8 cellular contexts compared by ENCODE assay signal in the genomic region with DNA sequence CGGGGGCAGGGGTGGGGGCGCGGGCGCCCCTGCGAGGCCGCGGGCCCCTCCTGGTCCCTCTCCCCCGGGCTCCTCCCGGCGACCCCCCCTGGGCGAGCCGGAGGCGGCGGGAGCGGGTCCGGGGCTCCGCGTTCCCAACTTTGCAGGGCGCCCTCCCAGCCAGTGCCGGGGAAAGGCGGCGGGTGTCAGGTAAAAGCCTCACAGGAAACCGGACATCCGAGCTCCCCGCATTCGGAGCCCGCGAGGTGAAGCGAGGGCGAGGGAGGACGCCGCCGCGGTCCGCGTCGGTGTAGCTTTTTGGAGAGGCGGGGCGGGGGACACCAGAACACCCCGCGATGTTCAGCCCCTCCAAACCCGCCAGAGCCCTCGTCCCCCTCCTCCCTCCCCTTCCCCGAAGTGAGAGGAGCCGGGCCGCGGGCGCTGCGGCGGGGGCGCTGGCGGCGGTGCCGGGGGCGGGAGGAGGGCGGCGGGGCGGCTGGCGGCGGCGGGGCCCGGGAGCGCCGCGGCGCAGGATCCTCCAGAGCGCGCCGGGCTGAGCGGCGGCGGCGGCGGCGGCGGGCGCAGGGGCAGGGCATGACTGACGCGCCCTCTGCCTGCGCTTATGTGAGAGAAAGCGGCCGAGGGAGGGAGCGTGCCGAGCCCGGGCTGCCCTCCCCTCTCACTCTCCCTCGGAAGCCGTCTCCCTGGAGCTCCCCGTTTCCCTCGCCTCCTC. TPM values are rescaled to one million over a fixed set of nuclear protein-coding genes. Genes with fewer than 3 reads are reported as not detected.
DNase-seq lines count a peak whose midpoint lies in the region; ATAC-seq and TF ChIP-seq lines count a peak whose summit lies in the region.

A gene with protein sequence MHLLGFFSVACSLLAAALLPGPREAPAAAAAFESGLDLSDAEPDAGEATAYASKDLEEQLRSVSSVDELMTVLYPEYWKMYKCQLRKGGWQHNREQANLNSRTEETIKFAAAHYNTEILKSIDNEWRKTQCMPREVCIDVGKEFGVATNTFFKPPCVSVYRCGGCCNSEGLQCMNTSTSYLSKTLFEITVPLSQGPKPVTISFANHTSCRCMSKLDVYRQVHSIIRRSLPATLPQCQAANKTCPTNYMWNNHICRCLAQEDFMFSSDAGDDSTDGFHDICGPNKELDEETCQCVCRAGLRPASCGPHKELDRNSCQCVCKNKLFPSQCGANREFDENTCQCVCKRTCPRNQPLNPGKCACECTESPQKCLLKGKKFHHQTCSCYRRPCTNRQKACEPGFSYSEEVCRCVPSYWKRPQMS (minus strand): TSS at position 575 of the 712 bp plus-strand sequence. CDS start 611 bp downstream, outside the sequence.

- no peak for TF ChIP-seq CTCF in CD14-positive monocyte (IDR thresholded peaks at IDR 0.05)

- peaks cover 0 to 6% (median 0%) of the 10 kb centered on the region in 7 donors for H3K9me3 Mint-ChIP-seq in CD14-positive monocyte
- no peaks in the 10 kb centered on the region for H3K9me3 Mint-ChIP-seq in dendritic cell treated with granulocyte-macrophage colony-stimulating factor and Interleukin-4, amounts not matched to agents 40 ng/mL and 50 ng/mL, for 4 days
- H3K9me3 Mint-ChIP-seq in stimulated activated naive CD8-positive, alpha-beta T cell treated with anti-CD3 and anti-CD28 coated beads, Interleukin-15, Interleukin-2, amounts not matched to agents 100 ng/mL and 50 ng/mL, for 24 hours: peaks cover 3% of the 10 kb centered on the region

- intact Hi-C loops in CD14-positive monocyte (cut with micrococcal nuclease): no loop called here
- intact Hi-C loops in dendritic cell treated with granulocyte-macrophage colony-stimulating factor and Interleukin-4, amounts not matched to agents 40 ng/mL and 50 ng/mL, for 4 days (cut with micrococcal nuclease): loop anchor here (10.0 kb wide), 1 partner anchor 252 kb away; no protein-coding TSS in a partner anchor

- DNase-seq in CD14-positive monocyte (ENCODE audit: low spot score) (no peak), SJSA1 (ENCODE audit: low read depth in 1 of 2, low spot score in 2 of 2) (peak; percentile 61 to 79), left lobe of liver (ENCODE audit: low spot score) (peak; percentile 47), NCI-H2029 (lab: John Stamatoyannopoulos, UW) (no peak)

- peak within 1 kb of the TSS; percentile 56 for H3K4me3 ChIP-seq in SJSA1

- peak within 1 kb of the TSS; percentile 56 to 85 for H3K4me3 Mint-ChIP-seq in CD14-positive monocyte
- H3K4me3 Mint-ChIP-seq in dendritic cell treated with granulocyte-macrophage colony-stimulating factor and Interleukin-4, amounts not matched to agents 40 ng/mL and 50 ng/mL, for 4 days: peak within 1 kb of the TSS; percentile 51
- peak within 1 kb of the TSS; percentile 62 for H3K4me3 Mint-ChIP-seq in stimulated activated naive CD8-positive, alpha-beta T cell treated with anti-CD3 and anti-CD28 coated beads, Interleukin-15, Interleukin-2, amounts not matched to agents 100 ng/mL and 50 ng/mL, for 24 hours

- no peak within 1 kb of the TSS for H3K27ac Mint-ChIP-seq in CD14-positive monocyte
- H3K27ac Mint-ChIP-seq in dendritic cell treated with granulocyte-macrophage colony-stimulating factor and Interleukin-4, amounts not matched to agents 40 ng/mL and 50 ng/mL, for 4 days: no peak within 1 kb of the TSS
- no peak within 1 kb of the TSS for H3K27ac Mint-ChIP-seq in stimulated activated naive CD8-positive, alpha-beta T cell treated with anti-CD3 and anti-CD28 coated beads, Interleukin-15, Interleukin-2, amounts not matched to agents 100 ng/mL and 50 ng/mL, for 24 hours

- peak within 1 kb of the TSS; percentile 60 for H3K27ac ChIP-seq in SJSA1

- H3K4me1 ChIP-seq in SJSA1 (replicated peaks): peaks cover 33% of the 10 kb centered on the region

- peaks cover 8% of the 10 kb centered on the region for H3K4me1 Mint-ChIP-seq in CD14-positive monocyte
- H3K4me1 Mint-ChIP-seq in dendritic cell treated with granulocyte-macrophage colony-stimulating factor and Interleukin-4, amounts not matched to agents 40 ng/mL and 50 ng/mL, for 4 days (ENCODE audit: low read depth): peaks cover 7% of the 10 kb centered on the region
- peaks cover 4% of the 10 kb centered on the region for H3K4me1 Mint-ChIP-seq in stimulated activated naive CD8-positive, alpha-beta T cell treated with anti-CD3 and anti-CD28 coated beads, Interleukin-15, Interleukin-2, amounts not matched to agents 100 ng/mL and 50 ng/mL, for 24 hours (ENCODE audit: low read depth)

- no peaks in the 10 kb centered on the region for H3K27me3 ChIP-seq in SJSA1 (replicated peaks)

- ATAC-seq in GM19324 (IDR thresholded peaks at IDR 0.05; ENCODE audit: low FRiP score, unreplicated experiment): peak; percentile 92
- peak; percentile 82 for ATAC-seq in HG03175 (IDR thresholded peaks at IDR 0.05; ENCODE audit: unreplicated experiment)
- peak; percentile 90 for ATAC-seq in left lobe of liver

- H3K9me3 ChIP-seq in SJSA1 (replicated peaks): no peaks in the 10 kb centered on the region

- no peaks in the 10 kb centered on the region for H3K36me3 ChIP-seq in SJSA1

- no peaks in the 10 kb centered on the region for H3K36me3 Mint-ChIP-seq in CD14-positive monocyte
- H3K36me3 Mint-ChIP-seq in dendritic cell treated with granulocyte-macrophage colony-stimulating factor and Interleukin-4, amounts not matched to agents 40 ng/mL and 50 ng/mL, for 4 days (ENCODE audit: low read depth): no peaks in the 10 kb centered on the region
- H3K36me3 Mint-ChIP-seq in stimulated activated naive CD8-positive, alpha-beta T cell treated with anti-CD3 and anti-CD28 coated beads, Interleukin-15, Interleukin-2, amounts not matched to agents 100 ng/mL and 50 ng/mL, for 24 hours (ENCODE audit: low read depth): no peaks in the 10 kb centered on the region

- H3K27me3 Mint-ChIP-seq in CD14-positive monocyte (ENCODE audit: low read depth in 3 of 3): peaks cover 41 to 55% (median 47%) of the 10 kb centered on the region in 3 donors
- H3K27me3 Mint-ChIP-seq in dendritic cell treated with granulocyte-macrophage colony-stimulating factor and Interleukin-4, amounts not matched to agents 40 ng/mL and 50 ng/mL, for 4 days: peaks cover 48% of the 10 kb centered on the region
- H3K27me3 Mint-ChIP-seq in stimulated activated naive CD8-positive, alpha-beta T cell treated with anti-CD3 and anti-CD28 coated beads, Interleukin-15, Interleukin-2, amounts not matched to agents 100 ng/mL and 50 ng/mL, for 24 hours: peaks cover 63% of the 10 kb centered on the region

RNA-seq across cellular contexts. Expression of the gene that starts here (rescaled TPM):
- polyA plus RNA-seq in CD14-positive monocyte: not detected
- 14.3 and 19.0 TPM in 2 replicates for total RNA-seq in SJSA1 (2014; rRNA removed; shearing (Covaris generic))
- 1.5 TPM for total RNA-seq in left lobe of liver

Comparison
In these comparisons a context has a peak if more than half of its experiments do, and no peak if none do; other contexts are left out.
1. DNase-seq: peak in SJSA1 (2 of 2) and left lobe of liver (single experiment); none in CD14-positive monocyte (single experiment) and NCI-H2029 (single experiment).
2. Peak in every context shown above with its lines, with median percentiles within 50 percentile points of each other: H3K4me3 Mint-ChIP-seq and ATAC-seq.